ENCODE assay signal across 12 cellular contexts in the genomic region with DNA sequence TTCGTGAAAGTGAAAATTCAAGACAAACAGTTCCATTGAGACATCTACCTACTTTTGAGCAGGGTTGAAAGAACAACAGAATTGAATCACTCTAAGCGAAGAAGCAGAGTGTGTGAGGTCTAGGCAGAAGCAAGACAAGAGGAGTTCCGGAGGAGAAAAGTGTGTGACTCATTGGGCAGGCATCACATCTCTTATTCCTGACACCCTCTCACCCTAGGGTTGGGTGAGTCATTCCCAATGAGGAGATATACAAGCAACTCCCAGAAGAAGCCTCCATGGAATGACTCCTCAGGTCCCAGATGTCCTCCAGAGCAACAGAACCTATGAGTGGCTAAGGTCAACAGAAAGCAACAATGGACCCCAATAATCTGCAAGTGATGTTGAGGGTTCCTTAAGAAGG. TPM values are rescaled to one million over a fixed set of nuclear protein-coding genes. Genes with fewer than 3 reads are reported as not detected.
DNase-seq lines count a peak whose midpoint lies in the region; ATAC-seq and TF ChIP-seq lines count a peak whose summit lies in the region.
"Had no signal": no experiment of that assay in that cellular context is flagged by ENCODE, and none has a peak within 500 bp of the region (broad histone marks: within the 10 kb centered on the region; RNA-seq: fewer than 3 reads in every experiment).

No MANE protein-coding gene starts in this region.

- no peaks in the 10 kb centered on the region for H3K36me3 ChIP-seq in PC-3 (ENCODE audit: low read depth, low read length)
- no peaks in the 10 kb centered on the region for H3K36me3 ChIP-seq in lower lobe of right lung
- H3K36me3 ChIP-seq: thoracic aorta had no signal

- no peaks in the 10 kb centered on the region for H3K9me3 ChIP-seq in PC-3 (ENCODE audit: low read length)
- no peaks in the 10 kb centered on the region for H3K9me3 ChIP-seq in lower lobe of right lung
- H3K9me3 ChIP-seq: thoracic aorta had no signal

- no peak overlapping the region for H3K9ac ChIP-seq in PC-3 (ENCODE audit: low read length)

- no peaks in the 10 kb centered on the region for H3K27me3 ChIP-seq in PC-3 (ENCODE audit: low read length)
- H3K27me3 ChIP-seq in lower lobe of right lung (ENCODE audit: low read depth): peaks cover 3% of the 10 kb centered on the region

- DNase-seq in EL (peak; percentile 97), PC-3 (peak; percentile 76), epithelial cell of prostate (ENCODE audit: low read depth, low spot score) (peak; percentile 70), non-pigmented ciliary epithelial cell (ENCODE audit: low read depth) (peak; percentile 88), lower lobe of right lung (no peak), dermis blood vessel endothelial cell (no peak), NCI-H1417 (lab: John Stamatoyannopoulos, UW) (no peak), type B pancreatic cell (ENCODE audit: extremely low spot score, unreplicated experiment) (no peak)
- DNase-seq: amygdala, NCI-H1694 had no signal

- no peaks in the 10 kb centered on the region for H3F3A ChIP-seq in PC-3 (ENCODE audit: low read length, unreplicated experiment)

- POLR2A ChIA-PET in PC-3 (lab: Charles Lee; ENCODE audit: unreplicated experiment): no interaction called here

- H2AFZ ChIP-seq in PC-3 (ENCODE audit: low read length): no peak overlapping the region

- TF ChIP-seq CTCF in PC-3 (conservative IDR thresholded peaks at IDR 0.05; ENCODE audit: low read depth, low read length): no peak
- no peak for TF ChIP-seq CTCF in lower lobe of right lung (IDR thresholded peaks at IDR 0.05)
- no peak for TF ChIP-seq CTCF in type B pancreatic cell (conservative IDR thresholded peaks at IDR 0.05)

- H3K4me3 ChIP-seq in PC-3 (ENCODE audit: low read length) (no peak overlapping the region), lower lobe of right lung (no peak overlapping the region)
- H3K4me3 ChIP-seq: thoracic aorta had no signal

- no peaks in the 10 kb centered on the region for H3K9me2 ChIP-seq in PC-3 (replicated peaks; ENCODE audit: low read length)

- no peaks in the 10 kb centered on the region for H3K79me2 ChIP-seq in PC-3 (ENCODE audit: low read length)

- no peak overlapping the region for H3K27ac Mint-ChIP-seq in type B pancreatic cell
- H3K27ac Mint-ChIP-seq: progenitor cell of endocrine pancreas had no signal

- BruUV-seq in PC-3 (replicated peaks; lab: Mats Ljungman, UMichigan): no TSS peak

- no peak overlapping the region for H3K4me3 Mint-ChIP-seq in type B pancreatic cell

- H3K27ac ChIP-seq in PC-3 (ENCODE audit: low read length) (no peak overlapping the region), epithelial cell of prostate (peak overlapping the region; percentile 41), lower lobe of right lung (no peak overlapping the region)
- H3K27ac ChIP-seq: thoracic aorta had no signal

- intact Hi-C loops in PC-3 (cut with micrococcal nuclease): no loop called here
- intact Hi-C loops in lower lobe of right lung (cut with DNase I): no loop called here

- no peaks in the 10 kb centered on the region for H3K27me3 Mint-ChIP-seq in type B pancreatic cell
- H3K27me3 Mint-ChIP-seq: progenitor cell of endocrine pancreas had no signal

- CTCF ChIA-PET in PC-3 (lab: Charles Lee): no interaction called here

- no peaks in the 10 kb centered on the region for H3K36me3 Mint-ChIP-seq in type B pancreatic cell

- H3K4me1 ChIP-seq in PC-3 (ENCODE audit: insufficient read depth, low read length) (peaks cover 23% of the 10 kb centered on the region), lower lobe of right lung (no peaks in the 10 kb centered on the region)

- no peaks in the 10 kb centered on the region for H4K20me1 ChIP-seq in PC-3 (ENCODE audit: low read length)

- peak; percentile 90 for ATAC-seq in PC-3
- ATAC-seq in lower lobe of right lung: no peak

- no peak overlapping the region for H3K4me2 ChIP-seq in PC-3 (ENCODE audit: low read length)

- peaks cover 6% of the 10 kb centered on the region for H3K9me3 Mint-ChIP-seq in type B pancreatic cell

- no peaks in the 10 kb centered on the region for H3K4me1 Mint-ChIP-seq in type B pancreatic cell (ENCODE audit: unreplicated experiment)

RNA-seq across cellular contexts. Expression of gene PRG4, which starts 59.2 kb away (rescaled TPM):
- not detected in 2 replicates for total RNA-seq in PC-3 (2014; rRNA removed)
- total RNA-seq in lower lobe of right lung: 5.6 TPM
- total RNA-seq in dermis blood vessel endothelial cell: 0.05 TPM in 1 of 2 replicates, not detected in the other
- total RNA-seq in type B pancreatic cell (ENCODE audit: low replicate concordance): not detected in 2 replicates
- total RNA-seq: progenitor cell of endocrine pancreas had no signal

Comparison
In these comparisons a context has a peak if more than half of its experiments do, and no peak if none do; other contexts are left out.
1. DNase-seq: peak in EL (single experiment), PC-3 (single experiment), epithelial cell of prostate (single experiment) and non-pigmented ciliary epithelial cell (single experiment); none in lower lobe of right lung (single experiment), dermis blood vessel endothelial cell (single experiment), NCI-H1417 (0 of 3) and type B pancreatic cell (single experiment).